In genomic region chr2:105744909-105745853, GRCh38 we compare ENCODE assay signal across 8 cellular contexts. TPM values are rescaled to one million over a fixed set of nuclear protein-coding genes. Genes with fewer than 3 reads are reported as not detected.
A peak's percentile ranks its signal among the peaks of the same experiment; 100 is the strongest.
DNase-seq lines count a peak whose midpoint lies in the region; ATAC-seq and TF ChIP-seq lines count a peak whose summit lies in the region.

NCK2 (plus strand) TSS chr2:105744912; CDS start chr2:105855064, 110,152 bp downstream.

- H2BK20ac ChIP-seq in IMR-90 (ENCODE audit: low read depth, low read length), result no peak within 1 kb of the TSS

- H3K9me3 ChIP-seq in IMR-90 (ENCODE audit: control insufficient read depth, insufficient read depth, low read length), result no peaks in the 10 kb centered on the region
- no peaks in the 10 kb centered on the region for H3K9me3 ChIP-seq in fibroblast of lung (ENCODE audit: control insufficient read depth, insufficient read depth, low read depth, low read length)

- H3K27me3 ChIP-seq in IMR-90 (ENCODE audit: control insufficient read depth, insufficient read depth, low read length), result peaks cover 4% of the 10 kb centered on the region
- H3K27me3 ChIP-seq in fibroblast of lung (ENCODE audit: control insufficient read depth, insufficient read depth, low read length), result peaks cover 2% of the 10 kb centered on the region

- peak within 1 kb of the TSS; percentile 59 for H3K27ac ChIP-seq in IMR-90 (ENCODE audit: insufficient read depth, low read length)
- peak within 1 kb of the TSS; percentile 26 for H3K27ac ChIP-seq in fibroblast of lung (ENCODE audit: insufficient read depth, low read length)

- DNase-seq in NCI-H1092 treated with DMSO at 0.1 percent for 48 hours (lab: John Stamatoyannopoulos, UW) (peak; percentile 26), NCI-H1092 (lab: John Stamatoyannopoulos, UW) (no peak), IMR-90 (peak; percentile 29), fibroblast of lung (ENCODE audit: low read depth in 2 of 2) (peak; percentile 27 to 34)
- peak; percentile 56 to 63 for DNase-seq in activated T-cell treated with anti-CD3 and anti-CD28 coated beads, Interleukin-2, amount 50 U/mL, for 48 hours
- peak in 6 of 10 donors; percentile 27 to 46 (median 34) for DNase-seq in naive thymus-derived CD8-positive, alpha-beta T cell
- DNase-seq in NK-92 treated with Interleukin-12 subunit alpha and Interleukin-12 subunit beta, amount 100 ng/mL, for 24 hours (lab: John Stamatoyannopoulos, UW), result no peak

- H3K23ac ChIP-seq in IMR-90 (ENCODE audit: low read depth, low read length), result peak within 1 kb of the TSS; percentile 22

- H3K27ac Mint-ChIP-seq in naive thymus-derived CD8-positive, alpha-beta T cell, result peak within 1 kb of the TSS; percentile 87 to 99 (median 98)

- peak within 1 kb of the TSS; percentile 55 for H3K14ac ChIP-seq in IMR-90 (replicated peaks; ENCODE audit: low read depth, low read length)

- ATAC-seq in GM21576 (IDR thresholded peaks at IDR 0.05; ENCODE audit: unreplicated experiment), result peak; percentile 25
- peak; percentile 60 for ATAC-seq in IMR-90 (ENCODE audit: low read depth)
- peak; percentile 9 to 18 for ATAC-seq in naive thymus-derived CD8-positive, alpha-beta T cell

- TF ChIP-seq RAD21 in IMR-90 (IDR thresholded peaks at IDR 0.05; ENCODE audit: low read length), result no peak

- dilution Hi-C loops in IMR-90 (cut with HindIII; ENCODE audit: low sequenced_read_pairs, unreplicated experiment), result no loop called here

- H4K91ac ChIP-seq in IMR-90 (ENCODE audit: insufficient read depth, low read depth, low read length), result no peak within 1 kb of the TSS; the same call in 1 of the 2 replicates

- H3K4me1 Mint-ChIP-seq in naive thymus-derived CD8-positive, alpha-beta T cell, result peaks cover 49 to 86% (median 79%) of the 10 kb centered on the region in 4 donors

- peaks cover 40 to 48% of the 10 kb centered on the region in 2 experiments for H3K79me1 ChIP-seq in IMR-90 (ENCODE audit: low read depth in 1 of 2, low read length in 2 of 2)

- peaks cover 0 to 10% (median 0%) of the 10 kb centered on the region in 9 donors for H3K9me3 Mint-ChIP-seq in naive thymus-derived CD8-positive, alpha-beta T cell

- intact Hi-C loops in IMR-90 (cut with micrococcal nuclease), result loop anchor here (5.0 to 10.0 kb wide), 5 partner anchors 122 to 400 kb away; no protein-coding TSS in a partner anchor

- POLR2A ChIA-PET in IMR-90 (lab: Charles Lee; ENCODE audit: unreplicated experiment), result no interaction called here
- POLR2A ChIA-PET in naive thymus-derived CD8-positive, alpha-beta T cell (lab: Charles Lee), result interaction anchor here (0.6 to 4.5 kb wide), 28 partner anchors 8 to 448 kb away, joined by 3 to 58 read pairs (median 6); no protein-coding TSS in a partner anchor

- peak within 1 kb of the TSS; percentile 17 for H2BK5ac ChIP-seq in IMR-90 (ENCODE audit: low read depth, low read length, poor library complexity, severe bottlenecking)

- peak within 1 kb of the TSS; percentile 79 for H2AK9ac ChIP-seq in IMR-90 (replicated peaks; ENCODE audit: low read depth, low read length, poor library complexity)

- H3K9ac ChIP-seq in IMR-90 (ENCODE audit: low read depth, low read length) (peak within 1 kb of the TSS; percentile 85), fibroblast of lung (ENCODE audit: insufficient read depth, low read length) (peak within 1 kb of the TSS; percentile 73)

- peaks cover 6% of the 10 kb centered on the region for H3K4me1 ChIP-seq in IMR-90 (ENCODE audit: control insufficient read depth, insufficient read depth, low read length)
- H3K4me1 ChIP-seq in fibroblast of lung (ENCODE audit: control insufficient read depth, extremely low read depth, insufficient read depth, low read length), result peaks cover 17% of the 10 kb centered on the region

- H3K56ac ChIP-seq in IMR-90 (ENCODE audit: extremely low read depth, insufficient read depth, low read length), result peak within 1 kb of the TSS; percentile 38; the same call in 1 of the 2 replicates

- H3K4ac ChIP-seq in IMR-90 (ENCODE audit: low read depth, low read length), result 0 out of 2 replicates have a peak within 1 kb of the TSS, but pooled peaks have one; percentile 39

- no TSS peak for BruUV-seq in IMR-90 (replicated peaks; lab: Mats Ljungman, UMichigan)

- no peak for TF ChIP-seq POLR2A in IMR-90 (IDR thresholded peaks at IDR 0.05; ENCODE audit: low read depth, low read length)

- H3K9me1 ChIP-seq in IMR-90 (ENCODE audit: insufficient read depth, low read length), result peaks cover 12% of the 10 kb centered on the region

- CTCF ChIA-PET in IMR-90 (lab: Yijun Ruan, JAX), result no interaction called here

- in situ Hi-C loops in IMR-90 (cut with MboI; ENCODE audit: low sequenced_read_pairs), result no loop called here

- peak within 1 kb of the TSS; percentile 88 for H2AFZ ChIP-seq in IMR-90 (replicated peaks; ENCODE audit: low read length, poor library complexity)
- peak within 1 kb of the TSS; percentile 52 for H2AFZ ChIP-seq in fibroblast of lung (ENCODE audit: low read length)

- H4K20me1 ChIP-seq in IMR-90 (ENCODE audit: insufficient read depth, low read length) (peaks cover 48% of the 10 kb centered on the region), fibroblast of lung (ENCODE audit: control insufficient read depth, extremely low read depth, insufficient read depth, low read length) (no peaks in the 10 kb centered on the region)

- no peaks in the 10 kb centered on the region for H3K27me3 Mint-ChIP-seq in naive thymus-derived CD8-positive, alpha-beta T cell

- H2BK15ac ChIP-seq in IMR-90 (ENCODE audit: low read depth, low read length), result no peak within 1 kb of the TSS

- 0% methylated on average over 49 of the region's 119 CpGs; no CpG with 5 or more reads in 1 of the 2 experiments for WGBS in IMR-90 (ENCODE audit: extremely low coverage in 2 of 2, insufficient read length in 1 of 2), 2 experiments

- H4K5ac ChIP-seq in IMR-90 (ENCODE audit: low read depth, low read length), result peak within 1 kb of the TSS; percentile 79

- TF ChIP-seq CTCF in IMR-90 (conservative IDR thresholded peaks at IDR 0.05; ENCODE audit: low read depth, low read length), result no peak
- no peak for TF ChIP-seq CTCF in fibroblast of lung (conservative IDR thresholded peaks at IDR 0.05 in 1 of 2, IDR thresholded peaks at IDR 0.05 in 1 of 2; ENCODE audit: low read depth in 1 of 2, low read length in 2 of 2)

- H3K4me3 ChIP-seq in IMR-90 (ENCODE audit: insufficient read depth, low read depth, low read length) (peak within 1 kb of the TSS; percentile 87), fibroblast of lung (replicated peaks in 1 of 4; ENCODE audit: control extremely low read depth in 1 of 4, insufficient read depth in 1 of 4, low read depth in 3 of 4, low read length in 4 of 4) (peak within 1 kb of the TSS; percentile 56 to 88 (median 66))

- H3K4me2 ChIP-seq in IMR-90 (ENCODE audit: low read depth, low read length), result peak within 1 kb of the TSS; percentile 87
- H3K4me2 ChIP-seq in fibroblast of lung (ENCODE audit: extremely low read depth, insufficient read depth, low read length), result peak within 1 kb of the TSS; percentile 71

- H4K8ac ChIP-seq in IMR-90 (ENCODE audit: low read depth in 2 of 2, low read length in 2 of 2), result peak within 1 kb of the TSS; percentile 4 to 32; a peak in 3 of 4 replicates

- peak within 1 kb of the TSS; percentile 16; the same call in 1 of the 2 replicates for H2BK120ac ChIP-seq in IMR-90 (ENCODE audit: low read depth, low read length)

- H3K36me3 Mint-ChIP-seq in naive thymus-derived CD8-positive, alpha-beta T cell, result peaks cover 0 to 34% (median 8%) of the 10 kb centered on the region in 3 donors

- H2AK5ac ChIP-seq in IMR-90 (ENCODE audit: low read depth, low read length), result no peak within 1 kb of the TSS

- H3K79me2 ChIP-seq in fibroblast of lung (ENCODE audit: control insufficient read depth, insufficient read depth, low read length), result peaks cover 28% of the 10 kb centered on the region

- H3K36me3 ChIP-seq in IMR-90 (ENCODE audit: control insufficient read depth, insufficient read depth, low read length), result no peaks in the 10 kb centered on the region
- no peaks in the 10 kb centered on the region for H3K36me3 ChIP-seq in fibroblast of lung (ENCODE audit: control insufficient read depth, insufficient read depth, low read length)

- peak within 1 kb of the TSS; percentile 91 to 99 (median 96) for H3K4me3 Mint-ChIP-seq in naive thymus-derived CD8-positive, alpha-beta T cell

- H3K18ac ChIP-seq in IMR-90 (ENCODE audit: low read depth, low read length), result peak within 1 kb of the TSS; percentile 24

TF ChIP-seq in IMR-90, 13 proteins besides CTCF, POLR2A, EP300 and RAD21 (continues in another document):
- TF ChIP-seq MAZ (IDR thresholded peaks at IDR 0.05; ENCODE audit: borderline replicate concordance, low read depth, low read length) (no peak; the same call in 1 of the 2 replicates), ELK1 (IDR thresholded peaks at IDR 0.05; ENCODE audit: borderline replicate concordance, low read depth, low read length) (no peak), BHLHE40 (IDR thresholded peaks at IDR 0.05; ENCODE audit: low read depth, low read length) (no peak), RCOR1 (IDR thresholded peaks at IDR 0.05; ENCODE audit: insufficient replicate concordance, low read length) (no peak), SMC3 (IDR thresholded peaks at IDR 0.05; ENCODE audit: low read depth, low read length) (no peak)

RNA-seq across cellular contexts. Expression of gene NCK2, which starts in this region (rescaled TPM):
- 15.8 and 25.8 TPM in 2 replicates for total RNA-seq in IMR-90 (2012; rRNA removed)
- 22.2 and 29.5 TPM in 2 replicates for polyA plus RNA-seq in IMR-90 (2012; rRNA removed)
- polyA plus RNA-seq in IMR-90 (2012; cell fraction: cytosol; rRNA removed), result 21.0 and 45.4 TPM in 2 replicates
- polyA plus RNA-seq in IMR-90 (2012; cell fraction: nucleus; rRNA removed; ENCODE audit: low replicate concordance), result 13.7 and 14.9 TPM in 2 replicates
- 25.4 and 30.8 TPM in 2 replicates for total RNA-seq in fibroblast of lung
- 20.3 and 51.3 TPM in 2 replicates for polyA plus RNA-seq in fibroblast of lung
- polyA plus RNA-seq in fibroblast of lung (2012), result 17.1 and 39.3 TPM in 2 replicates
- 2.0 and 52.0 TPM in 2 replicates for polyA minus RNA-seq in fibroblast of lung (ENCODE audit: low replicate concordance)
- 100 to 1,000 TPM; 119 to 124 TPM for total RNA-seq in naive thymus-derived CD8-positive, alpha-beta T cell
- polyA plus RNA-seq in naive thymus-derived CD8-positive, alpha-beta T cell, result 100 to 1,000 TPM in 1 of 3 donors, 10 to 100 TPM in 2; 36.6 to 110 (median 67.8) TPM

Comparison
In these comparisons a context has a peak if more than half of its experiments do, and no peak if none do; other contexts are left out.
1. DNase-seq: peak in NCI-H1092 treated with DMSO at 0.1 percent for 48 hours (single experiment), IMR-90 (single experiment), activated T-cell treated with anti-CD3 and anti-CD28 coated beads, Interleukin-2, amount 50 U/mL, for 48 hours (2 of 2), fibroblast of lung (2 of 2) and naive thymus-derived CD8-positive, alpha-beta T cell (6 of 10); none in NCI-H1092 (single experiment) and NK-92 treated with Interleukin-12 subunit alpha and Interleukin-12 subunit beta, amount 100 ng/mL, for 24 hours (single experiment).
2. Peak in every context shown above with its lines, with median percentiles within 50 percentile points of each other: ATAC-seq.